ENCODE assay signal across 25 cellular contexts in genomic region chr5:124194282-124194681, GRCh38.
DNase-seq lines count a peak whose midpoint lies in the region; ATAC-seq and TF ChIP-seq lines count a peak whose summit lies in the region.
"Had no signal": no experiment of that assay in that cellular context is flagged by ENCODE, and none has a peak within 500 bp of the region (broad histone marks: within the 10 kb centered on the region; RNA-seq: fewer than 3 reads in every experiment).

No MANE protein-coding gene starts in this region.

- H3K27ac ChIP-seq in SK-N-SH (ENCODE audit: low read depth in 2 of 2, low read length in 1 of 2) = peak overlapping the region in 1 of 2 experiments; percentile 90; a peak in 2 of 4 replicates
- H3K27ac ChIP-seq: 22Rv1; BLaER1 treated with 17β-estradiol and CSF1 and Interleukin-3, amounts not matched to agents 10 nM and 100 nM; KMS-11 had no signal

- H3K9me3 ChIP-seq in SK-N-SH = no peaks in the 10 kb centered on the region
- no peaks in the 10 kb centered on the region for H3K9me3 ChIP-seq in endocrine pancreas (ENCODE audit: control insufficient read depth, low read length)
- H3K9me3 ChIP-seq: BLaER1 treated with 17β-estradiol and CSF1 and Interleukin-3, amounts not matched to agents 10 nM and 100 nM; Caco-2 had no signal

- H3K27ac Mint-ChIP-seq in neural crest cell (ENCODE audit: unreplicated experiment) = peak overlapping the region; percentile 31
- H3K27ac Mint-ChIP-seq: CD4-positive, alpha-beta memory T cell had no signal

- H3K9ac ChIP-seq in SK-N-SH = no peak overlapping the region
- no peak overlapping the region for H3K9ac ChIP-seq in endocrine pancreas (ENCODE audit: control insufficient read depth, insufficient read depth, low read length)
- H3K9ac ChIP-seq: BLaER1 treated with 17β-estradiol and CSF1 and Interleukin-3, amounts not matched to agents 10 nM and 100 nM; KMS-11 had no signal

- H3K79me2 ChIP-seq in SK-N-SH (ENCODE audit: insufficient read depth) = no peaks in the 10 kb centered on the region

- H3K4me1 ChIP-seq in SK-N-SH (ENCODE audit: control insufficient read depth in 1 of 2, insufficient read depth in 2 of 2, low read depth in 1 of 2, low read length in 1 of 2) (peaks cover 10 to 16% of the 10 kb centered on the region in 2 experiments; a peak in 3 of 4 replicates), endocrine pancreas (ENCODE audit: control insufficient read depth, insufficient read depth, low read length) (peaks cover 15% of the 10 kb centered on the region)
- H3K4me1 ChIP-seq: BLaER1 treated with 17β-estradiol and CSF1 and Interleukin-3, amounts not matched to agents 10 nM and 100 nM; Caco-2 had no signal

- peaks cover 79% of the 10 kb centered on the region for H3K4me1 Mint-ChIP-seq in neural crest cell
- H3K4me1 Mint-ChIP-seq: CD4-positive, alpha-beta memory T cell had no signal

- H3K36me3 ChIP-seq in SK-N-SH (replicated peaks in 1 of 2; ENCODE audit: control insufficient read depth in 1 of 2, insufficient read depth in 2 of 2, low read length in 1 of 2) (no peaks in the 10 kb centered on the region), endocrine pancreas (ENCODE audit: control insufficient read depth, insufficient read depth, low read length) (no peaks in the 10 kb centered on the region)
- H3K36me3 ChIP-seq: BLaER1 treated with 17β-estradiol and CSF1 and Interleukin-3, amounts not matched to agents 10 nM and 100 nM had no signal

- no peaks in the 10 kb centered on the region for H3K27me3 Mint-ChIP-seq in neural crest cell (ENCODE audit: low read depth)
- H3K27me3 Mint-ChIP-seq: CD4-positive, alpha-beta memory T cell had no signal

- H3K4me2 ChIP-seq in SK-N-SH = no peak overlapping the region
- H3K4me2 ChIP-seq: BLaER1 treated with 17β-estradiol and CSF1 and Interleukin-3, amounts not matched to agents 10 nM and 100 nM; KMS-11 had no signal

- no peaks in the 10 kb centered on the region for H3K27me3 ChIP-seq in SK-N-SH (ENCODE audit: insufficient read depth)
- no peaks in the 10 kb centered on the region for H3K27me3 ChIP-seq in endocrine pancreas (ENCODE audit: control insufficient read depth, insufficient read depth, low read length)
- H3K27me3 ChIP-seq: BLaER1 treated with 17β-estradiol and CSF1 and Interleukin-3, amounts not matched to agents 10 nM and 100 nM had no signal

- no peaks in the 10 kb centered on the region for H3K9me2 ChIP-seq in SK-N-SH

- H3K4me3 Mint-ChIP-seq in neural crest cell = no peak overlapping the region
- H3K4me3 Mint-ChIP-seq: CD4-positive, alpha-beta memory T cell had no signal

- no peaks in the 10 kb centered on the region for H3K36me3 Mint-ChIP-seq in neural crest cell (ENCODE audit: low read depth)
- H3K36me3 Mint-ChIP-seq: CD4-positive, alpha-beta memory T cell had no signal

- 87% methylated on average over 7 of the region's 7 CpGs for WGBS in SK-N-SH (ENCODE audit: low lambda C conversion rate)

- DNase-seq in SK-N-SH (no peak), neural crest cell (ENCODE audit: low read depth, low spot score) (no peak), inferior parietal cortex (ENCODE audit: extremely low spot score) (no peak), germinal center (ENCODE audit: low spot score) (no peak), GM20000 (ENCODE audit: low spot score) (no peak)
- DNase-seq: ACHN; Caco-2; CD4-positive, alpha-beta memory T cell; IMR-90; NCI-H1105; NCI-H146; NCI-H2029 treated with DMSO at 0.1 percent for 48 hours; NCI-H2171; NCI-H345; NCI-H524; NCI-H774; NK-92 treated with Interleukin-12 subunit alpha and Interleukin-12 subunit beta, amount 100 ng/mL, for 24 hours; SIG-M5 had no signal

- POLR2A ChIA-PET in SK-N-SH (lab: Yijun Ruan, JAX) = no interaction called here

- no peaks in the 10 kb centered on the region for H4K20me1 ChIP-seq in SK-N-SH (ENCODE audit: insufficient read depth)
- H4K20me1 ChIP-seq: BLaER1 treated with 17β-estradiol and CSF1 and Interleukin-3, amounts not matched to agents 10 nM and 100 nM had no signal

- H3K9me3 Mint-ChIP-seq in neural crest cell = peaks cover 2% of the 10 kb centered on the region

- CTCF ChIA-PET in SK-N-SH (lab: Yijun Ruan, JAX) = no interaction called here

- no peak for TF ChIP-seq EP300 in SK-N-SH (IDR thresholded peaks at IDR 0.05; ENCODE audit: borderline replicate concordance in 1 of 2, low read depth in 1 of 2, low read length in 1 of 2)

- no peaks in the 10 kb centered on the region for H3F3A ChIP-seq in SK-N-SH (replicated peaks; ENCODE audit: insufficient read depth)

- no peak for TF ChIP-seq RAD21 in SK-N-SH (IDR thresholded peaks at IDR 0.05; ENCODE audit: low read length)

- TF ChIP-seq CTCF in SK-N-SH (IDR thresholded peaks at IDR 0.05) (no peak), neural crest cell (conservative IDR thresholded peaks at IDR 0.05) (no peak), GM20000 (IDR thresholded peaks at IDR 0.05; ENCODE audit: extremely low read depth, missing control alignments) (no peak)

- H2AFZ ChIP-seq in SK-N-SH (ENCODE audit: low read depth) = peak overlapping the region; percentile 72

- H3K4me3 ChIP-seq in SK-N-SH (ENCODE audit: low read depth in 2 of 2, low read length in 1 of 2) (no peak overlapping the region), endocrine pancreas (ENCODE audit: control insufficient read depth, insufficient read depth, low read length) (peak overlapping the region; percentile 44)
- H3K4me3 ChIP-seq: BLaER1 treated with 17β-estradiol and CSF1 and Interleukin-3, amounts not matched to agents 10 nM and 100 nM had no signal

- ATAC-seq in SK-N-SH treated with all-trans-retinoic acid at 6 μM for 48 hours = no peak
- ATAC-seq in HG03025 (IDR thresholded peaks at IDR 0.05; ENCODE audit: low FRiP score, unreplicated experiment) = no peak
- ATAC-seq: Panc1 had no signal

TF ChIP-seq in SK-N-SH, 30 proteins besides CTCF, POLR2A, EP300 and RAD21 (continues in another document):
- TF ChIP-seq ELF1 (IDR thresholded peaks at IDR 0.05) (no peak), POLR2AphosphoS5 (IDR thresholded peaks at IDR 0.05; ENCODE audit: low read depth, low read length) (no peak), RCOR1 (IDR thresholded peaks at IDR 0.05; ENCODE audit: low read length) (no peak), PBX3 (IDR thresholded peaks at IDR 0.05) (no peak), FOXJ3 (CRISPR knock-in tag; IDR thresholded peaks at IDR 0.05) (no peak), FOXM1 (IDR thresholded peaks at IDR 0.05; ENCODE audit: low read depth) (no peak), MXI1 (IDR thresholded peaks at IDR 0.05; ENCODE audit: low read depth, low read length) (no peak)

TF ChIP-seq in SK-N-SH treated with all-trans-retinoic acid at 6 μM for 48 hours, 23 proteins besides CTCF, POLR2A, EP300 and RAD21:
- no peak for TF ChIP-seq TOX (CRISPR knock-in tag; IDR thresholded peaks at IDR 0.05; ENCODE audit: borderline replicate concordance)
- no peak for TF ChIP-seq POU6F1 (CRISPR knock-in tag; IDR thresholded peaks at IDR 0.05; ENCODE audit: borderline replicate concordance, low read depth)
- no peak for TF ChIP-seq GLIS3 (CRISPR knock-in tag; IDR thresholded peaks at IDR 0.05)
- TF ChIP-seq PATZ1 (CRISPR knock-in tag; IDR thresholded peaks at IDR 0.05; ENCODE audit: borderline replicate concordance) = no peak
- TF ChIP-seq ZFP3 (CRISPR knock-in tag; IDR thresholded peaks at IDR 0.05) = no peak
- no peak for TF ChIP-seq BACH2 (CRISPR knock-in tag; IDR thresholded peaks at IDR 0.05; ENCODE audit: borderline replicate concordance)
